ENCODE assay signal across 16 cellular contexts in the genomic region with DNA sequence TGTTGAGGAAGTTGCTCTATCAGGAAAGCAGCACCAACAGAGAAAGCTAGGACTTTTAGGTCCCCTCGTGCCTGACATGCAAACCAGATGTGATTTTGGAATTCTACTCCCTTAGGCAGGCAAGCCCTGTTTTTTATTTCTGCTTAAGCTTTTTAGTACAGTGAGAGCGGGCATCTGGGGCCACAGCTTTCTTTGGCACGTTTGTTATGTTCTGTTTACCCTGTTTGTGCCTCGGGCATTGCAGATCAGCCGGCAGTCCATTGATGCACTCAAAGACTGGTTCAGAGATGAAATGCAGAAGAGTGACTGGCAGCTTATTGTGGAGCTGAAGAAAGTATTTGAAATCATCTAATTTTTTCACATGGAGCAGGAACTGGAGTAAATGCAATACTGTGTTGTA.
A peak's percentile ranks its signal among the peaks of the same experiment; 100 is the strongest.
DNase-seq lines count a peak whose midpoint lies in the region; ATAC-seq and TF ChIP-seq lines count a peak whose summit lies in the region.
"Had no signal": no experiment of that assay in that cellular context is flagged by ENCODE, and none has a peak within 500 bp of the region (broad histone marks: within the 10 kb centered on the region; RNA-seq: fewer than 3 reads in every experiment).

No MANE protein-coding gene starts in this region.

- intact Hi-C loops in heart left ventricle (cut with DNase I): no loop called here
- intact Hi-C loops in Right ventricle myocardium superior (cut with DNase I): no loop called here

- H3K9me3 Mint-ChIP-seq in activated naive CD8-positive, alpha-beta T cell treated with anti-CD3 and anti-CD28 coated beads, Interleukin-2, amount 50 U/mL, for 24 hours: no peaks in the 10 kb centered on the region
- H3K9me3 Mint-ChIP-seq in glutamatergic neuron (ENCODE audit: unreplicated experiment): peaks cover 2% of the 10 kb centered on the region
- H3K9me3 Mint-ChIP-seq: activated B cell treated with CpG ODN at 0.5 μM for 24 hours, T-cell had no signal

- H3K4me3 Mint-ChIP-seq in activated naive CD8-positive, alpha-beta T cell treated with anti-CD3 and anti-CD28 coated beads, Interleukin-2, amount 50 U/mL, for 24 hours: no peak overlapping the region
- H3K4me3 Mint-ChIP-seq in glutamatergic neuron (ENCODE audit: unreplicated experiment): no peak overlapping the region
- H3K4me3 Mint-ChIP-seq: activated B cell treated with CpG ODN at 0.5 μM for 24 hours; activated CD8-positive, alpha-beta memory T cell treated with anti-CD3 and anti-CD28 coated beads, Interleukin-2, amount 10 ng/mL, durations not matched to agents 7 days and 5 days; T-cell had no signal

- TF ChIP-seq CTCF in heart left ventricle (IDR thresholded peaks at IDR 0.05) (no peak), glutamatergic neuron (IDR thresholded peaks at IDR 0.05; ENCODE audit: partially characterized antibody, unreplicated experiment) (no peak), GM10266 (IDR thresholded peaks at IDR 0.05; ENCODE audit: control insufficient read depth, insufficient read depth, low read depth, missing control alignments) (no peak)

- H3K27me3 ChIP-seq in heart left ventricle: no peaks in the 10 kb centered on the region
- H3K27me3 ChIP-seq: left lung had no signal

- peak overlapping the region; percentile 19 for H3K27ac Mint-ChIP-seq in activated naive CD8-positive, alpha-beta T cell treated with anti-CD3 and anti-CD28 coated beads, Interleukin-2, amount 50 U/mL, for 24 hours
- H3K27ac Mint-ChIP-seq in glutamatergic neuron (ENCODE audit: unreplicated experiment): peak overlapping the region; percentile 8
- H3K27ac Mint-ChIP-seq: activated B cell treated with CpG ODN at 0.5 μM for 24 hours; activated CD8-positive, alpha-beta memory T cell treated with anti-CD3 and anti-CD28 coated beads, Interleukin-2, amount 10 ng/mL, durations not matched to agents 7 days and 5 days; progenitor cell of endocrine pancreas had no signal

- DNase-seq in heart left ventricle (no peak), Right ventricle myocardium superior (no peak), glutamatergic neuron (no peak), substantia nigra (lab: John Stamatoyannopoulos, UW) (peak in 3 of 49 donors; percentile 5 to 8 (median 5)), GM10266 (ENCODE audit: extremely low spot score) (no peak), ecto neural progenitor cell (ENCODE audit: low spot score) (no peak)
- no peak for DNase-seq in activated naive CD8-positive, alpha-beta T cell treated with anti-CD3 and anti-CD28 coated beads, Interleukin-2, amount 50 U/mL, for 24 hours
- DNase-seq: activated B cell treated with CpG ODN at 0.5 μM for 24 hours; activated CD8-positive, alpha-beta memory T cell treated with anti-CD3 and anti-CD28 coated beads, Interleukin-2, amount 10 ng/mL, durations not matched to agents 7 days and 5 days; left lung; NCI-H1092 treated with DMSO at 0.1 percent for 48 hours; RPMI8226; T-cell had no signal

- H3K4me1 ChIP-seq in heart left ventricle: peaks cover 0 to 46% (median 14%) of the 10 kb centered on the region in 12 donors
- H3K4me1 ChIP-seq: left lung had no signal

- WGBS in heart left ventricle, 4 donors: 67 to 80% (median 77%) methylated on average over 5 of the region's 5 CpGs

- H3K36me3 ChIP-seq in heart left ventricle: peaks cover 2 to 100% (median 97%) of the 10 kb centered on the region in 9 donors

- no peaks in the 10 kb centered on the region for H3K9me3 ChIP-seq in heart left ventricle
- H3K9me3 ChIP-seq: left lung had no signal

- H3K4me3 ChIP-seq in heart left ventricle: no peak overlapping the region
- H3K4me3 ChIP-seq: left lung had no signal

- peaks cover 10% of the 10 kb centered on the region for H3K4me1 Mint-ChIP-seq in activated naive CD8-positive, alpha-beta T cell treated with anti-CD3 and anti-CD28 coated beads, Interleukin-2, amount 50 U/mL, for 24 hours
- peaks cover 4% of the 10 kb centered on the region for H3K4me1 Mint-ChIP-seq in glutamatergic neuron (ENCODE audit: low read depth, unreplicated experiment)
- H3K4me1 Mint-ChIP-seq: activated B cell treated with CpG ODN at 0.5 μM for 24 hours had no signal

- H3K27ac ChIP-seq in heart left ventricle (peak overlapping the region; percentile 10 to 85 (median 72)), substantia nigra (ENCODE audit: low read depth, low read length, poor library complexity, severe bottlenecking) (peak overlapping the region; percentile 58)
- H3K27ac ChIP-seq: KMS-11, left lung had no signal

- ATAC-seq in heart left ventricle (no peak), Right ventricle myocardium superior (ENCODE audit: poor library complexity) (no peak), GM18498 (IDR thresholded peaks at IDR 0.05; ENCODE audit: unreplicated experiment) (no peak)
- ATAC-seq in activated naive CD8-positive, alpha-beta T cell treated with anti-CD3 and anti-CD28 coated beads, Interleukin-2, amount 50 U/mL, for 24 hours: no peak
- ATAC-seq: activated CD8-positive, alpha-beta memory T cell treated with anti-CD3 and anti-CD28 coated beads, Interleukin-2, amount 10 ng/mL, durations not matched to agents 7 days and 5 days; left lung; T-cell had no signal

- TF ChIP-seq POLR2A in heart left ventricle (IDR thresholded peaks at IDR 0.05): no peak

- peaks cover 59% of the 10 kb centered on the region for H3K36me3 Mint-ChIP-seq in activated naive CD8-positive, alpha-beta T cell treated with anti-CD3 and anti-CD28 coated beads, Interleukin-2, amount 50 U/mL, for 24 hours (ENCODE audit: low read depth)
- H3K36me3 Mint-ChIP-seq in glutamatergic neuron (ENCODE audit: unreplicated experiment): peaks cover 7% of the 10 kb centered on the region

- no peaks in the 10 kb centered on the region for H3K27me3 Mint-ChIP-seq in activated naive CD8-positive, alpha-beta T cell treated with anti-CD3 and anti-CD28 coated beads, Interleukin-2, amount 50 U/mL, for 24 hours
- no peaks in the 10 kb centered on the region for H3K27me3 Mint-ChIP-seq in glutamatergic neuron (ENCODE audit: unreplicated experiment)
- H3K27me3 Mint-ChIP-seq: activated B cell treated with CpG ODN at 0.5 μM for 24 hours; activated CD8-positive, alpha-beta memory T cell treated with anti-CD3 and anti-CD28 coated beads, Interleukin-2, amount 10 ng/mL, durations not matched to agents 7 days and 5 days; progenitor cell of endocrine pancreas; T-cell had no signal
